20 cellular contexts compared by ENCODE assay signal in the genomic region with DNA sequence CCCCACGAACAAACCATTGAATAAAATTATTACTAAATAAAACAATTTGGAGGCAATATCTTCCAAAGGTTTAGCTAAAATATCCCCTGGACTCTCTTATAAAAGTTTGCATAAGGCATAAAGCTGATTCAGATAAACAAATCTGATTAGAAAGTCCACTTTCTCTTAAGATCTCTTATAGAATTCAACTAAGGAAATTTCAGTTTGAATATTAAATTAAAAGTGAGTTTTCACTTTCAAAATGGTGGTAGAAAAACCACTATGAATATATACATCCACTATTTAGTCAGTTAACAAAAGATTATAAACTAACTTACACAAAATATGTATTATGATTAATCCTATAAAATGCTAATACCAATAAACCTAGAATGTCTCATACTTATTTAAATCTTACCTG.
DNase-seq lines count a peak whose midpoint lies in the region; ATAC-seq, FAIRE-seq and TF ChIP-seq lines count a peak whose summit lies in the region.
"Had no signal": no experiment of that assay in that cellular context is flagged by ENCODE, and none has a peak within 500 bp of the region (broad histone marks: within the 10 kb centered on the region; RNA-seq: fewer than 3 reads in every experiment).

No MANE protein-coding gene starts in this region.

- H3K4me1 ChIP-seq in A673 (ENCODE audit: insufficient read depth, low read length, poor library complexity, severe bottlenecking) (peaks cover 63% of the 10 kb centered on the region), Karpas-422 (ENCODE audit: low read length) (no peaks in the 10 kb centered on the region), endothelial cell of umbilical vein (ENCODE audit: control insufficient read depth, extremely low read depth, insufficient read depth, low read length) (peaks cover 42% of the 10 kb centered on the region)

- H3K9me3 ChIP-seq in A673 (ENCODE audit: low read depth, low read length, poor library complexity, severe bottlenecking) (no peaks in the 10 kb centered on the region), Karpas-422 (ENCODE audit: low read length) (no peaks in the 10 kb centered on the region), endothelial cell of umbilical vein (replicated peaks; ENCODE audit: control insufficient read depth, insufficient read depth, low read length) (no peaks in the 10 kb centered on the region)

- intact Hi-C loops in A673 (cut with micrococcal nuclease; ENCODE audit: unreplicated experiment) (no loop called here), endothelial cell of umbilical vein (cut with micrococcal nuclease) (no loop called here), Right ventricle myocardium superior (cut with DNase I) (no loop called here)

- no peaks in the 10 kb centered on the region for H3K79me2 ChIP-seq in Karpas-422 (ENCODE audit: low read length)
- peaks cover 12% of the 10 kb centered on the region for H3K79me2 ChIP-seq in endothelial cell of umbilical vein (ENCODE audit: control insufficient read depth, insufficient read depth, low read length)

- H3K36me3 ChIP-seq in A673 (ENCODE audit: insufficient read depth, low read length, poor library complexity, severe bottlenecking): no peaks in the 10 kb centered on the region
- no peaks in the 10 kb centered on the region for H3K36me3 ChIP-seq in Karpas-422 (ENCODE audit: insufficient read depth, low read length)
- no peaks in the 10 kb centered on the region for H3K36me3 ChIP-seq in endothelial cell of umbilical vein (ENCODE audit: control insufficient read depth in 2 of 2, extremely low read depth in 1 of 2, insufficient read depth in 2 of 2, low read length in 2 of 2)

- H3K9me1 ChIP-seq in endothelial cell of umbilical vein (replicated peaks; ENCODE audit: control insufficient read depth, extremely low read depth, insufficient read depth, low read length): no peaks in the 10 kb centered on the region

- no peak for TF ChIP-seq CTCF in A673 (conservative IDR thresholded peaks at IDR 0.05; ENCODE audit: low read depth, low read length)
- TF ChIP-seq CTCF in endothelial cell of umbilical vein (IDR thresholded peaks at IDR 0.05; ENCODE audit: extremely low read depth in 1 of 2, insufficient read depth in 1 of 2, low read depth in 1 of 2, low read length in 2 of 2): no peak
- TF ChIP-seq CTCF in D721Med (IDR thresholded peaks at IDR 0.05; ENCODE audit: insufficient read depth, missing control alignments): no peak

- H3K9ac ChIP-seq in Karpas-422 (ENCODE audit: low read length): no peak overlapping the region
- H3K9ac ChIP-seq in endothelial cell of umbilical vein (replicated peaks; ENCODE audit: extremely low read depth, insufficient read depth, low read length): no peak overlapping the region

- DNase-seq in A673 (ENCODE audit: low spot score) (no peak), Karpas-422 (peak; percentile 11), endothelial cell of umbilical vein (ENCODE audit: low read depth, low spot score) (no peak), Right ventricle myocardium superior (no peak), AG08396 (ENCODE audit: low spot score) (no peak), D721Med (ENCODE audit: insufficient read length, low spot score) (no peak)
- DNase-seq in stimulated activated CD4-positive, alpha-beta T cell treated with anti-CD3 and anti-CD28 coated beads, Interleukin-4, amount 100 ng/mL, for 1 hour: no peak
- DNase-seq: ACHN; C1 segment of cervical spinal cord; Calu3; CD4-positive, alpha-beta memory T cell; COR-L47; DMS153; DND-41; H7; HCEC 1CT had no signal

- no TSS peak for BruUV-seq in A673 (replicated peaks; lab: Mats Ljungman, UMichigan)
- BruUV-seq in endothelial cell of umbilical vein (replicated peaks; lab: Mats Ljungman, UMichigan): no TSS peak

- CTCF ChIA-PET in A673 (lab: Charles Lee): no interaction called here
- CTCF ChIA-PET in endothelial cell of umbilical vein (lab: Charles Lee): interaction anchor here (1.1 to 2.6 kb wide), 3 partner anchors 9 to 90 kb away, joined by 4 to 9 read pairs (median 5); no protein-coding TSS in a partner anchor

- H4K20me1 ChIP-seq in Karpas-422 (ENCODE audit: insufficient read depth, low read depth, low read length): no peaks in the 10 kb centered on the region
- H4K20me1 ChIP-seq in endothelial cell of umbilical vein (replicated peaks; ENCODE audit: control insufficient read depth, extremely low read depth, insufficient read depth, low read length): no peaks in the 10 kb centered on the region

- H2AFZ ChIP-seq in Karpas-422 (ENCODE audit: low read length) (no peak overlapping the region), endothelial cell of umbilical vein (ENCODE audit: low read depth, low read length) (no peak overlapping the region)

- FAIRE-seq in TTC549 (lab: Jason Lieb, UNC): peak; percentile 5
- FAIRE-seq in endothelial cell of umbilical vein (lab: Jason Lieb, UNC): no peak
- FAIRE-seq in D721Med (lab: Jason Lieb, UNC): no peak
- FAIRE-seq: GM12892, H1 had no signal

- H3K4me2 ChIP-seq in Karpas-422 (ENCODE audit: low read depth, low read length, poor library complexity, severe bottlenecking) (no peak overlapping the region), endothelial cell of umbilical vein (ENCODE audit: insufficient read depth, low read length) (no peak overlapping the region)

- dilution Hi-C loops in endothelial cell of umbilical vein (cut with MboI; ENCODE audit: extremely low pct_ligation_motif_present, low sequenced_read_pairs): no loop called here

- POLR2A ChIA-PET in A673 (lab: Charles Lee; ENCODE audit: low non-redundant PET): interaction anchor here (0.7 kb wide), 1 partner anchor 59 kb away, joined by 4 read pairs; no protein-coding TSS in a partner anchor
- POLR2A ChIA-PET in endothelial cell of umbilical vein (lab: Charles Lee): no interaction called here

- H3K4me3 ChIP-seq in A673 (ENCODE audit: low read depth, low read length, poor library complexity, severe bottlenecking) (no peak overlapping the region), Karpas-422 (ENCODE audit: low read length) (no peak overlapping the region), endothelial cell of umbilical vein (replicated peaks in 1 of 3; ENCODE audit: insufficient read depth in 1 of 3, low read depth in 1 of 3, low read length in 3 of 3) (no peak overlapping the region)

- H3K9me2 ChIP-seq in Karpas-422 (replicated peaks; ENCODE audit: insufficient read depth, low read length): no peaks in the 10 kb centered on the region

- no peak for ATAC-seq in Right ventricle myocardium superior (ENCODE audit: poor library complexity)

- no peaks in the 10 kb centered on the region for H3K27me3 ChIP-seq in A673 (replicated peaks; ENCODE audit: insufficient read depth, low read depth, low read length, poor library complexity)
- no peaks in the 10 kb centered on the region for H3K27me3 ChIP-seq in Karpas-422 (ENCODE audit: low read length)
- H3K27me3 ChIP-seq in endothelial cell of umbilical vein (ENCODE audit: control insufficient read depth in 2 of 2, insufficient read depth in 2 of 2, low read length in 2 of 2): no peaks in the 10 kb centered on the region

- TF ChIP-seq POLR2A in endothelial cell of umbilical vein (IDR thresholded peaks at IDR 0.05; ENCODE audit: low read depth, low read length): no peak

- H3K27ac ChIP-seq in A673 (ENCODE audit: low read depth, low read length, poor library complexity, severe bottlenecking): peak overlapping the region; percentile 15
- H3K27ac ChIP-seq in Karpas-422 (ENCODE audit: low read length): no peak overlapping the region
- H3K27ac ChIP-seq in endothelial cell of umbilical vein (ENCODE audit: insufficient read depth, low read depth, low read length): peak overlapping the region; percentile 8
- H3K27ac ChIP-seq: 22Rv1 had no signal

TF ChIP-seq in endothelial cell of umbilical vein, 7 proteins besides CTCF, POLR2A, EP300 and RAD21:
- TF ChIP-seq JUN (IDR thresholded peaks at IDR 0.05; ENCODE audit: borderline replicate concordance, insufficient read depth, insufficient read length, low read depth) (no peak), GATA2 (IDR thresholded peaks at IDR 0.05; ENCODE audit: insufficient read depth, insufficient read length, low read depth, low read length) (no peak), EZH2 (IDR thresholded peaks at IDR 0.05; ENCODE audit: borderline replicate concordance, low read depth, low read length, severe bottlenecking) (no peak), MYC (IDR thresholded peaks at IDR 0.05; ENCODE audit: low read depth, low read length) (no peak), MAX (IDR thresholded peaks at IDR 0.05; ENCODE audit: insufficient read depth, insufficient read length) (no peak), POLR2AphosphoS5 (IDR thresholded peaks at IDR 0.05; ENCODE audit: insufficient read depth, low read depth, low read length) (no peak), FOS (IDR thresholded peaks at IDR 0.05; ENCODE audit: borderline replicate concordance, insufficient read depth, low read length) (no peak)
